7 cellular contexts compared by ENCODE assay signal in the genomic region with DNA sequence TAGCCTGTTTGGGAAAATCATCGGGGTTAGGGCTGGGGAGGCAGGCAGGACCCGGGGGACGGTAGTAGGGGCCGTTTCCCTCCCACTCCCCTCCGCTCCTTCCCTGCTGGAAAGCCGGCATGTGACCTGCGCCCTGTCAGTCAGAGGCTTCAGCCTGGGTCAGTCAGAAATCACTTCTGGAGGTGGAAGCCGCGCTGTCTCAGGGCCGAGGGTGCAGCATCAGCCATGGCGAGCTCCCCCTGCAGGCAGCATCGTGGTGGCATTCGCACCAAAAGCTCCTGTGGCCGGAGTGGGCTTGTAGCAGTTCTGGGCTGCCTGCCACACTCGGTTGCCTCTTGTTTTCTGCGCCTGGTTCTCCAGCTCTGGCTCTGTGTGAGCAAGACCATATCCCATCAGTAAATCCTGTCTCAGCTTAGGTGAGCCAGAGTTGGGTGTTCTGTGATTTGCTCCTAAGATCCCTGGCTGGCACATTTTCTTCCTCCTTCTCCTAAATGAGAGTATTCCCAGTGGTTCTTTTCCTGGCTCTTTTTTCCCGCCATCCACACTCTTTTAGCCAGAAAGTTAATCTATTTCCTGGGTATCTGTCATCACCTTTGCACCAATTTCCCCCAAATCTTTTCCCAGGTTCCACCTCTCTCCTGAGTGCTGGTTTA. TPM values are rescaled to one million over a fixed set of nuclear protein-coding genes. Genes with fewer than 3 reads are reported as not detected.
DNase-seq lines count a peak whose midpoint lies in the region; ATAC-seq and TF ChIP-seq lines count a peak whose summit lies in the region.

No MANE protein-coding gene starts in this region.

- H3K4me3 Mint-ChIP-seq in natural killer cell treated with Interleukin-12 subunit alpha and Interleukin-12 subunit beta and Interleukin-15 and Interleukin-18, amount 100 ng/mL, for 72 hours = peak overlapping the region; percentile 3

- peaks cover 0 to 5% (median 0%) of the 10 kb centered on the region in 3 donors for H3K27me3 ChIP-seq in stomach

- no peak overlapping the region for H3K27ac ChIP-seq in stomach

- peaks cover 8% of the 10 kb centered on the region in 2 donors for H3K4me1 Mint-ChIP-seq in natural killer cell treated with Interleukin-12 subunit alpha and Interleukin-12 subunit beta and Interleukin-15 and Interleukin-18, amount 100 ng/mL, for 72 hours (ENCODE audit: low read depth in 2 of 2)

- H3K27me3 Mint-ChIP-seq in natural killer cell treated with Interleukin-12 subunit alpha and Interleukin-12 subunit beta and Interleukin-15 and Interleukin-18, amount 100 ng/mL, for 72 hours = peaks cover 28 to 33% of the 10 kb centered on the region in 2 donors

- WGBS in stomach, 5 donors = 15 to 20% (median 18%) methylated on average over 17 of the region's 17 CpGs

- intact Hi-C loops in stomach (cut with DNase I; ENCODE audit: low total_unique reads) = no loop called here

- H3K27ac Mint-ChIP-seq in natural killer cell treated with Interleukin-12 subunit alpha and Interleukin-12 subunit beta and Interleukin-15 and Interleukin-18, amount 100 ng/mL, for 72 hours = no peak overlapping the region

- H3K36me3 ChIP-seq in stomach = no peaks in the 10 kb centered on the region

- H3K4me3 ChIP-seq in stomach = no peak overlapping the region

- H3K36me3 Mint-ChIP-seq in natural killer cell treated with Interleukin-12 subunit alpha and Interleukin-12 subunit beta and Interleukin-15 and Interleukin-18, amount 100 ng/mL, for 72 hours = no peaks in the 10 kb centered on the region

- H3K4me1 ChIP-seq in stomach = peaks cover 0 to 8% (median 4%) of the 10 kb centered on the region in 4 donors

- TF ChIP-seq CTCF in stomach (IDR thresholded peaks at IDR 0.05) = peak in 5 of 7 experiments; percentile 46 to 71 (median 62)

- no peak for TF ChIP-seq EP300 in stomach (IDR thresholded peaks at IDR 0.05)

- H3K9me3 ChIP-seq in stomach = no peaks in the 10 kb centered on the region

- DNase-seq in NCI-H146 (lab: John Stamatoyannopoulos, UW) (peak; percentile 50), erythroblast (lab: John Stamatoyannopoulos, UW) (peak; percentile 47 to 63), stomach (peak; percentile 84)
- peak; percentile 38 to 49 for DNase-seq in activated CD8-positive, alpha-beta memory T cell treated with anti-CD3 and anti-CD28 coated beads for 4 hours (ENCODE audit: low read depth in 2 of 2)
- DNase-seq in natural killer cell treated with Interleukin-12 subunit alpha and Interleukin-12 subunit beta and Interleukin-15 and Interleukin-18, amount 100 ng/mL, for 72 hours (ENCODE audit: low spot score) = peak; percentile 78

- TF ChIP-seq POLR2A in erythroblast (IDR thresholded peaks at IDR 0.05; ENCODE audit: low read length) (no peak), stomach (IDR thresholded peaks at IDR 0.05) (no peak)

- no peaks in the 10 kb centered on the region for H3K9me3 Mint-ChIP-seq in natural killer cell treated with Interleukin-12 subunit alpha and Interleukin-12 subunit beta and Interleukin-15 and Interleukin-18, amount 100 ng/mL, for 72 hours

- peak; percentile 56 for ATAC-seq in GM18508 (IDR thresholded peaks at IDR 0.05; ENCODE audit: insufficient read depth, unreplicated experiment)
- peak; percentile 96 for ATAC-seq in HG02642 (IDR thresholded peaks at IDR 0.05; ENCODE audit: poor library complexity, unreplicated experiment)
- ATAC-seq in natural killer cell treated with Interleukin-12 subunit alpha and Interleukin-12 subunit beta and Interleukin-15 and Interleukin-18, amount 100 ng/mL, for 72 hours = peak; percentile 82

RNA-seq across cellular contexts. Expression of gene LY75, which starts 17.3 kb away (rescaled TPM):
- total RNA-seq in natural killer cell treated with Interleukin-12 subunit alpha and Interleukin-12 subunit beta and Interleukin-15 and Interleukin-18, amount 100 ng/mL, for 72 hours = 10 to 100 TPM; 18.2 to 19.1 TPM
- total RNA-seq in stomach = 10 to 100 TPM in 2 of 5 donors, 1 to 10 TPM in 2, not detected in 1; 4.5 to 26.8 (median 12.9) TPM
- polyA plus RNA-seq in stomach = 1 to 10 TPM; 1.4 to 4.3 (median 3.1) TPM
